In the genomic region with DNA sequence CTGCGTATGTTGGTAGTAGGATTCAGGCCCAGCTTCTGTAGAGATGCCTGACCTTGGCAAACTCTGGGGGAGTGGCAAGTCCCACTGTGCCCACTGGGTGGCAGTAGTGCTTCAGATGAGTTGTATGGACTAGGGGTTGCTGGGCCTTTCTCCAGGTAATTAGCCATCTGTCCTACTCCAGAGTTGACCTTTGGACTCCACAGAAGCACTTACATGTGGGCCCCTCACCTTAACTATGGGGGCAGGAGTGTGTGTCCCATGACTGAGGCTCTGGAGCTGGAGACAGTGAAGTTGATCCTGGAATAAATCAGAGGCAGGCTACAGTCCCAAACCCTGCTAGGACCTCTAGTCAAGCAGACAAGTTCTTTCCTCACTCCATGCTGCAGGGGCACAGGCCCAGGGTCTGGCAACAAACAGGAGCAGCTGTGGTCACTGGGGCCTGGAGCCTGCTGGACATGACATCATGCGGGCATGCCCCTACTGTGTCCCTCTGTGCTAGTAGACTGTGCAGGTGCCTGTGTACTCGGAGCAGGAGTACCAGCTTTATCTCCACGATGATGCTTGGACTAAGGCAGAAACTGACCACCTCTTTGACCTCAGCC, we compare ENCODE assay signal across 8 cellular contexts. TPM values are rescaled to one million over a fixed set of nuclear protein-coding genes. Genes with fewer than 3 reads are reported as not detected.
A peak's percentile ranks its signal among the peaks of the same experiment; 100 is the strongest.
DNase-seq lines count a peak whose midpoint lies in the region; ATAC-seq and TF ChIP-seq lines count a peak whose summit lies in the region.

No MANE protein-coding gene starts in this region.

- no peak overlapping the region for H2BK15ac ChIP-seq in IMR-90 (ENCODE audit: low read depth, low read length)

- H3K27me3 ChIP-seq in IMR-90 (ENCODE audit: control insufficient read depth, insufficient read depth, low read length): no peaks in the 10 kb centered on the region
- H3K27me3 ChIP-seq in naive thymus-derived CD4-positive, alpha-beta T cell (ENCODE audit: control insufficient read depth in 2 of 2, insufficient read depth in 2 of 2, low read length in 2 of 2): no peaks in the 10 kb centered on the region

- H4K5ac ChIP-seq in IMR-90 (ENCODE audit: low read depth, low read length): no peak overlapping the region

- no peaks in the 10 kb centered on the region for H3K9me3 ChIP-seq in IMR-90 (ENCODE audit: control insufficient read depth, insufficient read depth, low read length)
- H3K9me3 ChIP-seq in naive thymus-derived CD4-positive, alpha-beta T cell (ENCODE audit: control insufficient read depth in 2 of 3, low read length in 3 of 3): no peaks in the 10 kb centered on the region

- H2BK120ac ChIP-seq in IMR-90 (ENCODE audit: low read depth, low read length): no peak overlapping the region

- DNase-seq in DMS114 treated with DMSO at 0.1 percent for 48 hours (lab: John Stamatoyannopoulos, UW; ENCODE audit: unreplicated experiment) (peak; percentile 44), IMR-90 (peak; percentile 62), OCI-M1 (lab: John Stamatoyannopoulos, UW) (peak; percentile 83), activated T-cell treated with anti-CD3 and anti-CD28 coated beads for 48 hours (ENCODE audit: low read depth) (peak; percentile 64)
- DNase-seq in naive thymus-derived CD4-positive, alpha-beta T cell: peak; percentile 35 to 74 (median 59)
- DNase-seq in stimulated activated effector memory CD8-positive, alpha-beta T cell treated with anti-CD3 and anti-CD28 coated beads, Interleukin-12 subunit alpha, Interleukin-12 subunit beta, amount 100 ng/mL, for 72 hours (ENCODE audit: low spot score in 2 of 2): peak; percentile 59 to 88

- peaks cover 13% of the 10 kb centered on the region for H3K9me1 ChIP-seq in IMR-90 (ENCODE audit: insufficient read depth, low read length)

- no peak overlapping the region for H3K14ac ChIP-seq in IMR-90 (replicated peaks; ENCODE audit: low read depth, low read length)

- H3K23ac ChIP-seq in IMR-90 (ENCODE audit: low read depth, low read length): no peak overlapping the region

- in situ Hi-C loops in IMR-90 (cut with MboI; ENCODE audit: low sequenced_read_pairs): loop anchor here (5.0 kb wide), 1 partner anchor 379 kb away; no protein-coding TSS in a partner anchor

- no peaks in the 10 kb centered on the region for H3K27me3 Mint-ChIP-seq in naive thymus-derived CD4-positive, alpha-beta T cell

- TF ChIP-seq RAD21 in IMR-90 (IDR thresholded peaks at IDR 0.05; ENCODE audit: low read length): peak; percentile 81

- H3K9me3 Mint-ChIP-seq in naive thymus-derived CD4-positive, alpha-beta T cell: peaks cover 0 to 2% (median 0%) of the 10 kb centered on the region in 11 donors
- no peaks in the 10 kb centered on the region for H3K9me3 Mint-ChIP-seq in stimulated activated effector memory CD8-positive, alpha-beta T cell treated with anti-CD3 and anti-CD28 coated beads, Interleukin-12 subunit alpha, Interleukin-12 subunit beta, amount 100 ng/mL, for 72 hours

- H3K56ac ChIP-seq in IMR-90 (ENCODE audit: extremely low read depth, insufficient read depth, low read length): no peak overlapping the region

- H4K91ac ChIP-seq in IMR-90 (ENCODE audit: insufficient read depth, low read depth, low read length): no peak overlapping the region

- H3K4me1 ChIP-seq in IMR-90 (ENCODE audit: control insufficient read depth, insufficient read depth, low read length): peaks cover 14% of the 10 kb centered on the region
- H3K4me1 ChIP-seq in naive thymus-derived CD4-positive, alpha-beta T cell (ENCODE audit: control insufficient read depth in 2 of 2, insufficient read depth in 2 of 2, low read length in 2 of 2): peaks cover 2 to 11% of the 10 kb centered on the region in 2 donors

- peak overlapping the region; percentile 40 for H2AFZ ChIP-seq in IMR-90 (replicated peaks; ENCODE audit: low read length, poor library complexity)

- no peak overlapping the region for H2BK5ac ChIP-seq in IMR-90 (ENCODE audit: low read depth, low read length, poor library complexity, severe bottlenecking)

- no peak overlapping the region for H3K4me2 ChIP-seq in IMR-90 (ENCODE audit: low read depth, low read length)

- ATAC-seq in IMR-90 (ENCODE audit: low read depth): peak; percentile 64
- peak; percentile 60 for ATAC-seq in esophagus mucosa
- ATAC-seq in naive thymus-derived CD4-positive, alpha-beta T cell: peak; percentile 64
- ATAC-seq in stimulated activated effector memory CD8-positive, alpha-beta T cell treated with anti-CD3 and anti-CD28 coated beads, Interleukin-12 subunit alpha, Interleukin-12 subunit beta, amount 100 ng/mL, for 72 hours: peak; percentile 49
- no peak for ATAC-seq in HG02571 (IDR thresholded peaks at IDR 0.05; ENCODE audit: unreplicated experiment)

- H3K27ac ChIP-seq in IMR-90 (ENCODE audit: insufficient read depth, low read length): no peak overlapping the region
- no peak overlapping the region for H3K27ac ChIP-seq in naive thymus-derived CD4-positive, alpha-beta T cell (ENCODE audit: low read depth, low read length)

- peaks cover 47% of the 10 kb centered on the region for H3K36me3 ChIP-seq in IMR-90 (ENCODE audit: control insufficient read depth, insufficient read depth, low read length)
- H3K36me3 ChIP-seq in naive thymus-derived CD4-positive, alpha-beta T cell (ENCODE audit: control insufficient read depth in 2 of 3, insufficient read depth in 3 of 3, low read length in 3 of 3): peaks cover 0 to 65% (median 7%) of the 10 kb centered on the region in 3 experiments

- TF ChIP-seq POLR2A in IMR-90 (IDR thresholded peaks at IDR 0.05; ENCODE audit: low read depth, low read length): no peak

- peak overlapping the region in 2 of 10 donors; percentile 1 to 29 for H3K4me3 Mint-ChIP-seq in naive thymus-derived CD4-positive, alpha-beta T cell
- H3K4me3 Mint-ChIP-seq in stimulated activated effector memory CD8-positive, alpha-beta T cell treated with anti-CD3 and anti-CD28 coated beads, Interleukin-12 subunit alpha, Interleukin-12 subunit beta, amount 100 ng/mL, for 72 hours: no peak overlapping the region

- no peak overlapping the region for H2AK5ac ChIP-seq in IMR-90 (ENCODE audit: low read depth, low read length)

- no peak overlapping the region for H3K18ac ChIP-seq in IMR-90 (ENCODE audit: low read depth, low read length)

- peak overlapping the region in 7 of 9 donors; percentile 3 to 65 (median 32) for H3K27ac Mint-ChIP-seq in naive thymus-derived CD4-positive, alpha-beta T cell
- H3K27ac Mint-ChIP-seq in stimulated activated effector memory CD8-positive, alpha-beta T cell treated with anti-CD3 and anti-CD28 coated beads, Interleukin-12 subunit alpha, Interleukin-12 subunit beta, amount 100 ng/mL, for 72 hours: peak overlapping the region; percentile 63

- dilution Hi-C loops in IMR-90 (cut with HindIII; ENCODE audit: low sequenced_read_pairs, unreplicated experiment): no loop called here

- H2AK9ac ChIP-seq in IMR-90 (replicated peaks; ENCODE audit: low read depth, low read length, poor library complexity): no peak overlapping the region

- H4K8ac ChIP-seq in IMR-90 (ENCODE audit: low read depth in 2 of 2, low read length in 2 of 2): no peak overlapping the region

- WGBS in IMR-90 (ENCODE audit: extremely low coverage in 2 of 2, insufficient read length in 1 of 2), 2 experiments: 75% methylated on average over 4 of the region's 4 CpGs; no CpG with 5 or more reads in 1 of the 2 experiments

- intact Hi-C loops in IMR-90 (cut with micrococcal nuclease): loop anchor here (1.0 to 5.0 kb wide), 3 partner anchors 100 to 377 kb away; no protein-coding TSS in a partner anchor
- intact Hi-C loops in naive thymus-derived CD4-positive, alpha-beta T cell (cut with micrococcal nuclease): loop anchor here (1.0 to 10.0 kb wide), 6 partner anchors 21 to 435 kb away; no protein-coding TSS in a partner anchor

- BruUV-seq in IMR-90 (replicated peaks; lab: Mats Ljungman, UMichigan): no TSS peak

- no peak overlapping the region for H2BK20ac ChIP-seq in IMR-90 (ENCODE audit: low read depth, low read length)

- peak; percentile 84 for TF ChIP-seq CTCF in IMR-90 (conservative IDR thresholded peaks at IDR 0.05; ENCODE audit: low read depth, low read length)

- no peak overlapping the region for H3K4ac ChIP-seq in IMR-90 (ENCODE audit: low read depth, low read length)

- H3K36me3 Mint-ChIP-seq in naive thymus-derived CD4-positive, alpha-beta T cell: peaks cover 3 to 18% (median 16%) of the 10 kb centered on the region in 5 donors
- peaks cover 50% of the 10 kb centered on the region for H3K36me3 Mint-ChIP-seq in stimulated activated effector memory CD8-positive, alpha-beta T cell treated with anti-CD3 and anti-CD28 coated beads, Interleukin-12 subunit alpha, Interleukin-12 subunit beta, amount 100 ng/mL, for 72 hours

- POLR2A ChIA-PET in IMR-90 (lab: Charles Lee; ENCODE audit: unreplicated experiment): interaction anchor here (0.6 kb wide), 1 partner anchor 128 kb away, joined by 3 read pairs; no protein-coding TSS in a partner anchor
- POLR2A ChIA-PET in naive thymus-derived CD4-positive, alpha-beta T cell (lab: Charles Lee): interaction anchor here (0.9 kb wide), 1 partner anchor 9 kb away, joined by 3 read pairs; no protein-coding TSS in a partner anchor

- H3K4me3 ChIP-seq in IMR-90 (ENCODE audit: insufficient read depth, low read depth, low read length): no peak overlapping the region
- no peak overlapping the region for H3K4me3 ChIP-seq in naive thymus-derived CD4-positive, alpha-beta T cell (ENCODE audit: low read length)

- H4K20me1 ChIP-seq in IMR-90 (ENCODE audit: insufficient read depth, low read length): peaks cover 12% of the 10 kb centered on the region

- no peak overlapping the region for H3K9ac ChIP-seq in IMR-90 (ENCODE audit: low read depth, low read length)

- CTCF ChIA-PET in IMR-90 (lab: Yijun Ruan, JAX): interaction anchor here (0.6 to 1.7 kb wide), 8 partner anchors 12 to 136 kb away, joined by 3 to 6 read pairs (median 3); no protein-coding TSS in a partner anchor
- CTCF ChIA-PET in naive thymus-derived CD4-positive, alpha-beta T cell (lab: Charles Lee): interaction anchor here (0.6 to 2.3 kb wide), 11 partner anchors 9 to 503 kb away, joined by 3 to 12 read pairs (median 3); no protein-coding TSS in a partner anchor

- peaks cover 7 to 36% of the 10 kb centered on the region in 2 experiments for H3K79me1 ChIP-seq in IMR-90 (ENCODE audit: low read depth in 1 of 2, low read length in 2 of 2)

- peaks cover 12 to 51% (median 41%) of the 10 kb centered on the region in 7 donors for H3K4me1 Mint-ChIP-seq in naive thymus-derived CD4-positive, alpha-beta T cell
- peaks cover 40% of the 10 kb centered on the region for H3K4me1 Mint-ChIP-seq in stimulated activated effector memory CD8-positive, alpha-beta T cell treated with anti-CD3 and anti-CD28 coated beads, Interleukin-12 subunit alpha, Interleukin-12 subunit beta, amount 100 ng/mL, for 72 hours

TF ChIP-seq in IMR-90, 13 proteins besides CTCF, POLR2A, EP300 and RAD21:
- TF ChIP-seq RFX5 (IDR thresholded peaks at IDR 0.05; ENCODE audit: low read depth, low read length) (no peak), SMC3 (IDR thresholded peaks at IDR 0.05; ENCODE audit: low read depth, low read length) (peak; percentile 72)

RNA-seq across cellular contexts. Expression of a gene that starts 4.6 kb away (rescaled TPM):
- total RNA-seq in IMR-90 (2012; rRNA removed): 18.1 and 22.2 TPM in 2 replicates
- 34.3 and 39.4 TPM in 2 replicates for polyA plus RNA-seq in IMR-90 (2012; rRNA removed)
- 30.9 and 49.2 TPM in 2 replicates for polyA plus RNA-seq in IMR-90 (2012; cell fraction: cytosol; rRNA removed)
- polyA plus RNA-seq in IMR-90 (2012; cell fraction: nucleus; rRNA removed; ENCODE audit: low replicate concordance): 124 and 135 TPM in 2 replicates
- 16.2 TPM for total RNA-seq in esophagus mucosa
- 10 to 100 TPM; 46.3 to 96.2 (median 66.7) TPM for total RNA-seq in naive thymus-derived CD4-positive, alpha-beta T cell
- polyA plus RNA-seq in naive thymus-derived CD4-positive, alpha-beta T cell: 10 to 100 TPM; 42.3 to 60.0 TPM
